Comparison of ENCODE assay signal across 21 cellular contexts in the genomic region with DNA sequence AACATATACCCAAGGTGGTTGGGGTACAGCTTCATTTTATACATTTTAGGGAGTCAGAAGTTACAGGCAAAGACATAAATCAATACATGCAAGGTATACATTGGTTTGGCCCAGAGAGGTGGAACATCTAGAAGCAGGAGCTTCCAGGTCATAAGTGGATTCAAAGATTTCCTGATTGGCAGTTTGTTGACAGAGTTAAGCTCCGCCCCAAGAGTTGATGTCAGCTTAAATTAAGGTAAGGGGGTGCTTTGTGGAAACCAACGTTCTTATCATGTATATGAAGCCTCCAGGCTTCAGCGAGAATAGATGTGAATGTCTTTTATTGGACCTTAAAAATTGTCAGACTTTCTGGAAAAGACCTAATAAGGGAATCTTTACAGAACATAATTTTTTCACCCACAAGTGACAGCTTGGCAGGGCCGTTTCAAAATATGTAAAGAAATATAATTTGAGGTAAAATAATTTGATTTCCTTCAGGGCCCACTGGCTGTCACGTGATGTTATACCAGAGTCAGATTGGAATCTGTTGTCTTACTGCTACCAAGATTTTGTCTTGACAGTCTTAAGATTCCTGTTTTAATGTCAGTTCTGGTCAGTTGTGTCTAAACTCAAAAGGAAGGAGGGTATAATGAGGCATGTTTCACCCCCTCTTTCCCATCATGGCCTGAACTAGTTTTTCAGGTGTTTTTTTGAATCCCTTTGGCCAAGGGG. TPM values are rescaled to one million over a fixed set of nuclear protein-coding genes. Genes with fewer than 3 reads are reported as not detected.
A peak's percentile ranks its signal among the peaks of the same experiment; 100 is the strongest.
DNase-seq lines count a peak whose midpoint lies in the region; ATAC-seq and TF ChIP-seq lines count a peak whose summit lies in the region.
"Had no signal": no experiment of that assay in that cellular context is flagged by ENCODE, and none has a peak within 500 bp of the region (broad histone marks: within the 10 kb centered on the region; RNA-seq: fewer than 3 reads in every experiment).

No MANE protein-coding gene starts in this region.

- no peak for TF ChIP-seq POLR2A in esophagus muscularis mucosa (IDR thresholded peaks at IDR 0.05; ENCODE audit: low read depth)

- no peaks in the 10 kb centered on the region; the same call in 1 of the 2 replicates for H3K9me2 ChIP-seq in GM23338 (ENCODE audit: insufficient read depth)
- no peaks in the 10 kb centered on the region for H3K9me2 ChIP-seq in SU-DHL-6 (replicated peaks; ENCODE audit: insufficient read depth, low read length)

- intact Hi-C loops in esophagus muscularis mucosa (cut with DNase I) = no loop called here
- intact Hi-C loops in CD4-positive, alpha-beta T cell (cut with DNase I, micrococcal nuclease) = no loop called here

- H3K27me3 Mint-ChIP-seq in GM23338 (ENCODE audit: insufficient read depth, low read depth, poor library complexity) (peaks cover 7% of the 10 kb centered on the region), naive B cell (peaks cover 0 to 4% (median 0%) of the 10 kb centered on the region in 3 donors)
- H3K27me3 Mint-ChIP-seq in CD4-positive, alpha-beta T cell = peaks cover 15% of the 10 kb centered on the region

- H3K27me3 ChIP-seq in GM23338 (ENCODE audit: insufficient read depth) = no peaks in the 10 kb centered on the region
- H3K27me3 ChIP-seq in SU-DHL-6 (ENCODE audit: low read length) = no peaks in the 10 kb centered on the region
- no peaks in the 10 kb centered on the region for H3K27me3 ChIP-seq in esophagus muscularis mucosa
- no peaks in the 10 kb centered on the region for H3K27me3 ChIP-seq in SJCRH30
- no peaks in the 10 kb centered on the region for H3K27me3 ChIP-seq in CD4-positive, alpha-beta T cell (ENCODE audit: control insufficient read depth, insufficient read depth, low read length)

- H3K9ac ChIP-seq in SU-DHL-6 (ENCODE audit: low read length) = no peak overlapping the region

- POLR2A ChIA-PET in CD4-positive, alpha-beta T cell (lab: Charles Lee) = no interaction called here

- H3K9me3 ChIP-seq in SU-DHL-6 (ENCODE audit: insufficient read depth, low read length) (peaks cover 7% of the 10 kb centered on the region; the same call in 1 of the 2 replicates), esophagus muscularis mucosa (no peaks in the 10 kb centered on the region), SJCRH30 (replicated peaks) (no peaks in the 10 kb centered on the region)
- H3K9me3 ChIP-seq in CD4-positive, alpha-beta T cell (ENCODE audit: control insufficient read depth, low read length) = no peaks in the 10 kb centered on the region
- H3K9me3 ChIP-seq: A549 had no signal

- H3K36me3 Mint-ChIP-seq in GM23338 (ENCODE audit: low read depth) (peaks cover 23% of the 10 kb centered on the region), naive B cell (peaks cover 9 to 16% of the 10 kb centered on the region in 2 donors)
- H3K36me3 Mint-ChIP-seq in CD4-positive, alpha-beta T cell (ENCODE audit: low read depth) = no peaks in the 10 kb centered on the region

- 48% methylated on average over 5 of the region's 5 CpGs for WGBS in esophagus muscularis mucosa

- no peaks in the 10 kb centered on the region for H3F3A ChIP-seq in GM23338 (replicated peaks; ENCODE audit: low read depth)
- peaks cover 10% of the 10 kb centered on the region for H3F3A ChIP-seq in SU-DHL-6 (ENCODE audit: insufficient read depth)

- ATAC-seq in GM23338 (peak; percentile 75), naive B cell (ENCODE audit: low read depth in 2 of 2) (no peak)
- no peak for ATAC-seq in CD4-positive, alpha-beta T cell (ENCODE audit: poor library complexity)
- ATAC-seq: A549, HCT116, HepG2 had no signal

- no peak overlapping the region for H3K27ac ChIP-seq in GM23338 (ENCODE audit: low read depth)
- no peak overlapping the region; the same call in 1 of the 2 replicates for H3K27ac ChIP-seq in SU-DHL-6 (ENCODE audit: low read depth, low read length)
- no peak overlapping the region for H3K27ac ChIP-seq in esophagus muscularis mucosa (replicated peaks in 1 of 4)
- no peak overlapping the region for H3K27ac ChIP-seq in SJCRH30
- H3K27ac ChIP-seq in CD4-positive, alpha-beta T cell (ENCODE audit: low read depth, low read length) = no peak overlapping the region
- H3K27ac ChIP-seq: A549 had no signal

- H3K4me3 Mint-ChIP-seq in GM23338 (no peak overlapping the region), naive B cell (peak overlapping the region in 3 of 8 donors; percentile 34 to 57 (median 53))
- no peak overlapping the region for H3K4me3 Mint-ChIP-seq in CD4-positive, alpha-beta T cell

- H3K27ac Mint-ChIP-seq in GM23338 (no peak overlapping the region), naive B cell (peak overlapping the region in 4 of 6 donors; percentile 13 to 77 (median 48))
- H3K27ac Mint-ChIP-seq in CD4-positive, alpha-beta T cell = no peak overlapping the region

- no peak overlapping the region for H3K4me3 ChIP-seq in GM23338
- H3K4me3 ChIP-seq in SU-DHL-6 (ENCODE audit: insufficient read depth, low read length, poor library complexity, severe bottlenecking) = no peak overlapping the region
- no peak overlapping the region for H3K4me3 ChIP-seq in esophagus muscularis mucosa
- no peak overlapping the region for H3K4me3 ChIP-seq in SJCRH30
- H3K4me3 ChIP-seq: A549 had no signal

- CTCF ChIA-PET in CD4-positive, alpha-beta T cell (lab: Charles Lee) = no interaction called here

- no peak for TF ChIP-seq EP300 in esophagus muscularis mucosa (IDR thresholded peaks at IDR 0.05)

- H2AFZ ChIP-seq in GM23338 = no peak overlapping the region
- H2AFZ ChIP-seq in SU-DHL-6 (ENCODE audit: low read depth, low read length, severe bottlenecking) = no peak overlapping the region

- H3K9me3 Mint-ChIP-seq in GM23338 = peaks cover 26% of the 10 kb centered on the region
- H3K9me3 Mint-ChIP-seq in naive B cell = peaks cover 4 to 12% (median 7%) of the 10 kb centered on the region in 7 donors
- H3K9me3 Mint-ChIP-seq in CD4-positive, alpha-beta T cell = no peaks in the 10 kb centered on the region

- H3K4me2 ChIP-seq in GM23338 = no peak overlapping the region
- H3K4me2 ChIP-seq in SU-DHL-6 (ENCODE audit: low read depth, low read length, poor library complexity, severe bottlenecking) = peak overlapping the region; percentile 42
- H3K4me2 ChIP-seq: A549 had no signal

- TF ChIP-seq CTCF in GM23338 (conservative IDR thresholded peaks at IDR 0.05; ENCODE audit: low read depth in 2 of 2) = no peak
- no peak for TF ChIP-seq CTCF in SU-DHL-6 (IDR thresholded peaks at IDR 0.05; ENCODE audit: insufficient read depth, low read length, poor library complexity, severe bottlenecking)
- no peak for TF ChIP-seq CTCF in esophagus muscularis mucosa (IDR thresholded peaks at IDR 0.05)
- TF ChIP-seq CTCF in CD4-positive, alpha-beta T cell (IDR thresholded peaks at IDR 0.05) = no peak

- H3K4me1 ChIP-seq in GM23338 (ENCODE audit: insufficient read depth) (peaks cover 7% of the 10 kb centered on the region), esophagus muscularis mucosa (peaks cover 0 to 3% (median 2%) of the 10 kb centered on the region in 4 donors), SJCRH30 (peaks cover 5% of the 10 kb centered on the region; the same call in 1 of the 2 replicates)

- H3K4me1 Mint-ChIP-seq in GM23338 = peaks cover 32% of the 10 kb centered on the region
- H3K4me1 Mint-ChIP-seq in naive B cell = peaks cover 25 to 38% (median 25%) of the 10 kb centered on the region in 3 donors
- no peaks in the 10 kb centered on the region for H3K4me1 Mint-ChIP-seq in CD4-positive, alpha-beta T cell (ENCODE audit: low read depth)

- H4K20me1 ChIP-seq in GM23338 (replicated peaks; ENCODE audit: insufficient read depth) = no peaks in the 10 kb centered on the region
- H4K20me1 ChIP-seq in SU-DHL-6 (ENCODE audit: low read depth, low read length) = no peaks in the 10 kb centered on the region

- DNase-seq in GM23338 (ENCODE audit: low spot score) = peak; percentile 73
- DNase-seq in esophagus muscularis mucosa (ENCODE audit: extremely low spot score) = peak; percentile 21
- DNase-seq in naive B cell = no peak
- DNase-seq in DMS 273 (lab: John Stamatoyannopoulos, UW; ENCODE audit: unreplicated experiment) = no peak
- DNase-seq in SJCRH30 = no peak
- DNase-seq in CD4-positive, alpha-beta T cell = no peak
- DNase-seq: DMS53; KBM-7; MM.1S; NCI-H1092; NCI-H1436; NCI-H187; NCI-H524; NCI-H774; NK-92 treated with Interleukin-12 subunit alpha and Interleukin-12 subunit beta, amount 100 ng/mL, for 24 hours; Right ventricle myocardium superior; RPMI8226 had no signal

- H3K36me3 ChIP-seq in GM23338 (ENCODE audit: insufficient read depth) (no peaks in the 10 kb centered on the region), SU-DHL-6 (ENCODE audit: low read length) (no peaks in the 10 kb centered on the region), esophagus muscularis mucosa (no peaks in the 10 kb centered on the region), SJCRH30 (no peaks in the 10 kb centered on the region)

- no peaks in the 10 kb centered on the region for H3K79me2 ChIP-seq in GM23338 (replicated peaks; ENCODE audit: insufficient read depth)
- H3K79me2 ChIP-seq in SU-DHL-6 (ENCODE audit: insufficient read depth, low read length) = no peaks in the 10 kb centered on the region

RNA-seq across cellular contexts. Expression of gene PANK1, which starts 6.3 kb away (rescaled TPM):
- 44.7 and 62.5 TPM in 2 replicates for total RNA-seq in GM23338 (2014; rRNA removed; shearing (Covaris generic))
- 14.6 and 15.2 TPM in 2 replicates for polyA plus RNA-seq in GM23338 (2016; fragmentation: Nextera tagmentation; extraction: Ambion mirVana)
- 1 to 10 TPM; 2.0 to 5.0 (median 3.6) TPM for total RNA-seq in esophagus muscularis mucosa
- polyA plus RNA-seq in naive B cell (ENCODE audit: low read depth in 6 of 6) = under 1 TPM in 4 of 6 donors, not detected in 2; 0.11 to 0.78 (median 0.42) TPM
- 13.6 and 14.2 TPM in 2 replicates for total RNA-seq in SJCRH30 (2014; rRNA removed; shearing (Covaris generic))
- under 1 TPM; 0.55 to 0.61 TPM for total RNA-seq in CD4-positive, alpha-beta T cell

RNA-seq across cellular contexts. Expression of gene KIF20B, which starts 50.0 kb away (rescaled TPM):
- total RNA-seq in GM23338 (2014; rRNA removed; shearing (Covaris generic)) = 42.3 and 42.7 TPM in 2 replicates
- polyA plus RNA-seq in GM23338 (2016; fragmentation: Nextera tagmentation; extraction: Ambion mirVana) (82.4 and 111 TPM in 2 replicates), naive B cell (ENCODE audit: low read depth in 6 of 6) (10 to 100 TPM; 17.3 to 38.0 (median 25.0) TPM)
- 1 to 10 TPM; 1.4 to 2.1 (median 1.8) TPM for total RNA-seq in esophagus muscularis mucosa
- total RNA-seq in SJCRH30 (2014; rRNA removed; shearing (Covaris generic)) = 39.1 and 48.3 TPM in 2 replicates
- 10 to 100 TPM; 17.1 to 18.4 TPM for total RNA-seq in CD4-positive, alpha-beta T cell

Comparison
In these comparisons a context has a peak if more than half of its experiments do, and no peak if none do; other contexts are left out.
1. DNase-seq: peak in GM23338 (single experiment) and esophagus muscularis mucosa (single experiment); none in naive B cell (single experiment), DMS 273 (single experiment), SJCRH30 (0 of 2) and CD4-positive, alpha-beta T cell (0 of 10).
2. H3K27ac Mint-ChIP-seq: peak in naive B cell (4 of 6); none in GM23338 (single experiment) and CD4-positive, alpha-beta T cell (single experiment).
3. RNA of gene KIF20B, which starts 50.0 kb away (total RNA-seq): 39.1 to 48.3 TPM in SJCRH30, 42.3 to 42.7 TPM in GM23338 and 17.1 to 18.4 TPM in CD4-positive, alpha-beta T cell; 1.4 to 2.1 TPM in esophagus muscularis mucosa; every median in the first group is over 4 times any median in the second.